Comparison of ENCODE assay signal across 2 cellular contexts in the genomic region with DNA sequence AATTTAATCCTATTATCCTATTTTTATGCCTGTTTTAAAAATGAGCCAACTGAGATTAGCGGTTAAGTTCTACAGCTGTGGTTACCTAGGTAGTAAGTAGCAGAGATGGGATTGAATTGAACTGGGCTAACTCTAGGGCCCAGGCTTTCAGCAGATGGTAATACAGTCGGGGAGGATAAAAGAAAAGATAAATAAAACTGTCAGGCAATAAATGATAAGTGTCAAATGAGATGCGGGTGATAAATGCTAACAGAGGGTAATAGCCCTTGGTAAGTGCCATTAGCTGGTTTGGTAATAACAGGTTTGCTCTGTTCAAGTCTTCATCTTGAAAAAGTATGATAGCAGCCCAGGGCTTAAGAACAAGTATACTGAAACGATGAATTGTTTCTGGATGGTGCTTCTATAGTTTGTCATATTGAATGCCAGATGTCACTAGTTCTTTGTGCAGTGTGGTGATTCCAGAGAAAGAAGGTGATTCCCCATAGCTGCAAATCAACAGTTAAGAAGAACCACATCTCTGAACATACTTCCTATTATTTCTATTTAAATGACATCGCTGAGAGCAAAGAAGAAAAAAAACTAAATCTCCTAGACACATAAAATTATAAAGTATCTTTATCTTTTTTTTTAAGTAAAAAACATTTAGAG.
A peak's percentile ranks its signal among the peaks of the same experiment; 100 is the strongest.
TF ChIP-seq lines count a peak whose summit lies in the region.

No MANE protein-coding gene starts in this region.

TF ChIP-seq in SK-N-SH, 30 proteins besides CTCF, POLR2A, EP300 and RAD21:
- TF ChIP-seq ELF1 (IDR thresholded peaks at IDR 0.05) (no peak), TAF1 (IDR thresholded peaks at IDR 0.05; ENCODE audit: borderline replicate concordance, low read depth, low read length) (no peak), RCOR1 (IDR thresholded peaks at IDR 0.05; ENCODE audit: low read length) (0 out of 2 replicates have a peak, but pooled peaks have one; percentile 8), GATA2 (CRISPR knock-in tag; IDR thresholded peaks at IDR 0.05) (peak; percentile 23; the same call in 1 of the 2 replicates), YY1 (IDR thresholded peaks at IDR 0.05; ENCODE audit: low read depth) (no peak)

TF ChIP-seq in SK-N-SH treated with all-trans-retinoic acid at 6 μM for 48 hours, 23 proteins besides CTCF, POLR2A, EP300 and RAD21:
- no peak for TF ChIP-seq ZNF565 (CRISPR knock-in tag; conservative IDR thresholded peaks at IDR 0.05; ENCODE audit: low read depth)
- no peak for TF ChIP-seq ZFP3 (CRISPR knock-in tag; IDR thresholded peaks at IDR 0.05)
